ENCODE assay signal across 8 cellular contexts in genomic region chr19:46416077-46416709, GRCh38. TPM values are rescaled to one million over a fixed set of nuclear protein-coding genes. Genes with fewer than 3 reads are reported as not detected.
DNase-seq lines count a peak whose midpoint lies in the region; ATAC-seq and TF ChIP-seq lines count a peak whose summit lies in the region.

No MANE protein-coding gene starts in this region.

- no peaks in the 10 kb centered on the region for H3K27me3 ChIP-seq in iPS DF 6.9 (ENCODE audit: control insufficient read depth, insufficient read depth, low read length)

- H3K4me3 ChIP-seq in astrocyte of the spinal cord (ENCODE audit: low read depth, low read length) (peak overlapping the region; percentile 26), iPS DF 6.9 (ENCODE audit: low read length) (peak overlapping the region; percentile 10; the same call in 1 of the 2 replicates)

- intact Hi-C loops in sciatic nerve (cut with DNase I) = no loop called here

- H3K27ac ChIP-seq in iPS DF 6.9 (ENCODE audit: low read length) = no peak overlapping the region

- H3K36me3 ChIP-seq in iPS DF 6.9 (ENCODE audit: control insufficient read depth, insufficient read depth, low read length) = no peaks in the 10 kb centered on the region

- H3K9me3 ChIP-seq in iPS DF 6.9 (ENCODE audit: control insufficient read depth, insufficient read depth, low read length) = no peaks in the 10 kb centered on the region

- WGBS in iPS DF 6.9 (ENCODE audit: insufficient coverage, insufficient read length) = no CpG with 5 or more reads among the region's 41 CpGs

- in situ Hi-C loops in astrocyte of the spinal cord (cut with HindIII; ENCODE audit: low sequenced_read_pairs) = no loop called here

- DNase-seq in stimulated activated CD4-positive, alpha-beta T cell treated with anti-CD3 and anti-CD28 coated beads, Interleukin-12 subunit alpha, Interleukin-12 subunit beta, amount 100 ng/mL, for 4 hours = peak; percentile 25
- DNase-seq in stimulated activated CD4-positive, alpha-beta T cell treated with anti-CD3 and anti-CD28 coated beads, Interleukin-1b, Interleukin-23, amount 100 ng/mL, for 48 hours = no peak
- DNase-seq in NCI-H345 (lab: John Stamatoyannopoulos, UW) (peak; percentile 80), astrocyte of the spinal cord (ENCODE audit: low read depth, low spot score) (peak; percentile 94), iPS DF 6.9 (ENCODE audit: low read depth, low spot score) (no peak), sciatic nerve (ENCODE audit: low spot score) (peak; percentile 94)

- ATAC-seq in sciatic nerve (peak; percentile 82), GM19035 (IDR thresholded peaks at IDR 0.05; ENCODE audit: unreplicated experiment) (no peak), HG03469 (IDR thresholded peaks at IDR 0.05; ENCODE audit: unreplicated experiment) (no peak)

- no peak for TF ChIP-seq CTCF in astrocyte of the spinal cord (IDR thresholded peaks at IDR 0.05; ENCODE audit: low read depth, low read length)

- H3K4me1 ChIP-seq in iPS DF 6.9 (ENCODE audit: control insufficient read depth, insufficient read depth, low read length) = peaks cover 2% of the 10 kb centered on the region; the same call in 1 of the 2 replicates

RNA-seq across cellular contexts. Expression of gene CCDC8, which starts 2.8 kb away (rescaled TPM):
- total RNA-seq in sciatic nerve = 9.0 TPM

RNA-seq across cellular contexts. Expression of gene PNMA8C, which starts 12.5 kb away (rescaled TPM):
- total RNA-seq in sciatic nerve = not detected

RNA-seq across cellular contexts. Expression of gene PNMA8A, which starts 55.2 kb away (rescaled TPM):
- total RNA-seq in sciatic nerve = 9.3 TPM

Comparison
In these comparisons a context has a peak if more than half of its experiments do, and no peak if none do; other contexts are left out.
1. DNase-seq: peak in stimulated activated CD4-positive, alpha-beta T cell treated with anti-CD3 and anti-CD28 coated beads, Interleukin-12 subunit alpha, Interleukin-12 subunit beta, amount 100 ng/mL, for 4 hours (single experiment), NCI-H345 (single experiment), astrocyte of the spinal cord (single experiment) and sciatic nerve (single experiment); none in stimulated activated CD4-positive, alpha-beta T cell treated with anti-CD3 and anti-CD28 coated beads, Interleukin-1b, Interleukin-23, amount 100 ng/mL, for 48 hours (single experiment) and iPS DF 6.9 (single experiment).